33 cellular contexts compared by ENCODE assay signal in genomic region chr22:31911565-31912401, GRCh38. TPM values are rescaled to one million over a fixed set of nuclear protein-coding genes. Genes with fewer than 3 reads are reported as not detected.
A peak's percentile ranks its signal among the peaks of the same experiment; 100 is the strongest.
DNase-seq lines count a peak whose midpoint lies in the region; ATAC-seq, FAIRE-seq and TF ChIP-seq lines count a peak whose summit lies in the region.
"Had no signal": no experiment of that assay in that cellular context is flagged by ENCODE, and none has a peak within 500 bp of the region (broad histone marks: within the 10 kb centered on the region; RNA-seq: fewer than 3 reads in every experiment).

No MANE protein-coding gene starts in this region.

- H3K9me3 ChIP-seq in IMR-90 (ENCODE audit: control insufficient read depth, insufficient read depth, low read length) (no peaks in the 10 kb centered on the region), endothelial cell of umbilical vein (replicated peaks; ENCODE audit: control insufficient read depth, insufficient read depth, low read length) (no peaks in the 10 kb centered on the region), mucosa of descending colon (no peaks in the 10 kb centered on the region), OCI-LY7 (ENCODE audit: low read length) (no peaks in the 10 kb centered on the region)
- H3K9me3 ChIP-seq: HAP-1, heart left ventricle, right atrium auricular region, thyroid gland had no signal

- H2AFZ ChIP-seq in IMR-90 (replicated peaks; ENCODE audit: low read length, poor library complexity) (peak overlapping the region; percentile 47), endothelial cell of umbilical vein (ENCODE audit: low read depth, low read length) (no peak overlapping the region), OCI-LY7 (ENCODE audit: low read length) (no peak overlapping the region)
- H2AFZ ChIP-seq: neural progenitor cell, parathyroid adenoma, PC-9 had no signal

- H3K9ac ChIP-seq in IMR-90 (ENCODE audit: low read depth, low read length) (no peak overlapping the region), endothelial cell of umbilical vein (replicated peaks; ENCODE audit: extremely low read depth, insufficient read depth, low read length) (no peak overlapping the region)
- H3K9ac ChIP-seq: neural progenitor cell, parathyroid adenoma had no signal

- H3K4ac ChIP-seq in IMR-90 (ENCODE audit: low read depth, low read length): no peak overlapping the region

- no peak overlapping the region for H4K91ac ChIP-seq in IMR-90 (ENCODE audit: insufficient read depth, low read depth, low read length)

- peak; percentile 70 for FAIRE-seq in endothelial cell of umbilical vein (lab: Jason Lieb, UNC)

- intact Hi-C loops in IMR-90 (cut with micrococcal nuclease) (no loop called here), endothelial cell of umbilical vein (cut with micrococcal nuclease) (no loop called here), mucosa of descending colon (cut with DNase I, micrococcal nuclease) (no loop called here), OCI-LY7 (cut with micrococcal nuclease; ENCODE audit: unreplicated experiment) (no loop called here)
- intact Hi-C loops in activated CD4-positive, alpha-beta memory T cell treated with anti-CD3 and anti-CD28 coated beads for 36 hours (cut with micrococcal nuclease): no loop called here

- POLR2A ChIA-PET in IMR-90 (lab: Charles Lee; ENCODE audit: unreplicated experiment): interaction anchor here (0.5 kb wide), 1 partner anchor 190 kb away, joined by 3 read pairs; no protein-coding TSS in a partner anchor
- POLR2A ChIA-PET in endothelial cell of umbilical vein (lab: Charles Lee): no interaction called here
- POLR2A ChIA-PET in OCI-LY7 (lab: Charles Lee): no interaction called here
- POLR2A ChIA-PET in activated CD4-positive, alpha-beta memory T cell treated with anti-CD3 and anti-CD28 coated beads for 36 hours (lab: Charles Lee): no interaction called here

- dilution Hi-C loops in IMR-90 (cut with HindIII; ENCODE audit: low sequenced_read_pairs, unreplicated experiment): no loop called here
- dilution Hi-C loops in endothelial cell of umbilical vein (cut with MboI; ENCODE audit: extremely low pct_ligation_motif_present, low sequenced_read_pairs): no loop called here

- no peak for TF ChIP-seq POLR2A in IMR-90 (IDR thresholded peaks at IDR 0.05; ENCODE audit: low read depth, low read length)
- no peak for TF ChIP-seq POLR2A in endothelial cell of umbilical vein (IDR thresholded peaks at IDR 0.05; ENCODE audit: low read depth, low read length)

- no peak overlapping the region for H3K56ac ChIP-seq in IMR-90 (ENCODE audit: extremely low read depth, insufficient read depth, low read length)

- no peaks in the 10 kb centered on the region for H3K79me1 ChIP-seq in IMR-90 (ENCODE audit: low read depth in 1 of 2, low read length in 2 of 2)

- H4K5ac ChIP-seq in IMR-90 (ENCODE audit: low read depth, low read length): no peak overlapping the region

- no peak overlapping the region for H3K18ac ChIP-seq in IMR-90 (ENCODE audit: low read depth, low read length)

- WGBS in IMR-90 (ENCODE audit: extremely low coverage in 2 of 2, insufficient read length in 1 of 2), 2 experiments: no CpG with 5 or more reads among the region's 7 CpGs

- ATAC-seq in IMR-90 (ENCODE audit: low read depth) (peak; percentile 51), mucosa of descending colon (peak; percentile 94), HG03280 (IDR thresholded peaks at IDR 0.05; ENCODE audit: unreplicated experiment) (no peak)
- ATAC-seq: activated CD4-positive, CD25-positive, alpha-beta regulatory T cell treated with anti-CD3 and anti-CD28 coated beads, Interleukin-2, amount 50 U/mL, for 24 hours; activated naive CD8-positive, alpha-beta T cell treated with anti-CD3 and anti-CD28 coated beads, Interleukin-2, amount 50 U/mL, for 24 hours; activated T-cell treated with anti-CD3 and anti-CD28 coated beads, Interleukin-2, amount 50 U/mL, for 72 hours; heart left ventricle; T-helper 17 cell had no signal

- no peak overlapping the region for H2BK15ac ChIP-seq in IMR-90 (ENCODE audit: low read depth, low read length)

- no TSS peak for BruUV-seq in IMR-90 (replicated peaks; lab: Mats Ljungman, UMichigan)
- BruUV-seq in endothelial cell of umbilical vein (replicated peaks; lab: Mats Ljungman, UMichigan): no TSS peak
- BruUV-seq in OCI-LY7 (replicated peaks; lab: Mats Ljungman, UMichigan): no TSS peak

- in situ Hi-C loops in IMR-90 (cut with MboI; ENCODE audit: low sequenced_read_pairs): no loop called here

- H3K79me2 ChIP-seq in endothelial cell of umbilical vein (ENCODE audit: control insufficient read depth, insufficient read depth, low read length) (no peaks in the 10 kb centered on the region), OCI-LY7 (ENCODE audit: insufficient read depth, low read depth, low read length) (no peaks in the 10 kb centered on the region)
- H3K79me2 ChIP-seq: parathyroid adenoma had no signal

- H3K4me3 Mint-ChIP-seq in activated CD4-positive, alpha-beta memory T cell treated with anti-CD3 and anti-CD28 coated beads for 36 hours: no peak overlapping the region
- H3K4me3 Mint-ChIP-seq: activated naive CD8-positive, alpha-beta T cell treated with anti-CD3 and anti-CD28 coated beads, Interleukin-2, amount 50 U/mL, for 24 hours; activated T-cell treated with anti-CD3 and anti-CD28 coated beads, Interleukin-2, amount 50 U/mL, for 72 hours; dendritic cell treated with granulocyte-macrophage colony-stimulating factor and Interleukin-4, amounts not matched to agents 40 ng/mL and 50 ng/mL, for 4 days; neural progenitor cell; T-helper 17 cell had no signal

- H2AK5ac ChIP-seq in IMR-90 (ENCODE audit: low read depth, low read length): no peak overlapping the region

- no peak overlapping the region for H4K8ac ChIP-seq in IMR-90 (ENCODE audit: low read depth in 2 of 2, low read length in 2 of 2)

- peak; percentile 25 for DNase-seq in IMR-90
- DNase-seq in endothelial cell of umbilical vein (ENCODE audit: low read depth, low spot score): no peak
- DNase-seq in mucosa of descending colon: peak in 2 of 3 donors; percentile 51 to 52
- DNase-seq in NCI-H526 treated with DMSO at 0.1 percent for 48 hours (lab: John Stamatoyannopoulos, UW): no peak
- DNase-seq in OCI-LY7 (ENCODE audit: low spot score): no peak
- DNase-seq in activated CD4-positive, alpha-beta memory T cell treated with anti-CD3 and anti-CD28 coated beads for 36 hours: no peak
- DNase-seq: activated CD4-positive, alpha-beta T cell treated with anti-CD3 and anti-CD28 coated beads, Interleukin-2, amount 50 U/mL, for 4 hours; activated naive CD8-positive, alpha-beta T cell treated with anti-CD3 and anti-CD28 coated beads, Interleukin-2, amount 50 U/mL, for 24 hours; activated T-cell treated with anti-CD3 and anti-CD28 coated beads, Interleukin-2, amount 50 U/mL, for 72 hours; central memory CD4-positive, alpha-beta T cell; COR-L47; DMS79; foreskin melanocyte; GDM1; heart left ventricle; kidney glomerular epithelial cell; NCI-H1417; NCI-H2029; NCI-H524 treated with DMSO at 0.1 percent for 48 hours; SHP77; stimulated activated CD4-positive, alpha-beta T cell treated with anti-CD3 and anti-CD28 coated beads, Interleukin-1b, Interleukin-23, amount 100 ng/mL, for 48 hours; T-helper 17 cell; thyroid gland had no signal

- H3K4me1 ChIP-seq in IMR-90 (ENCODE audit: control insufficient read depth, insufficient read depth, low read length) (peaks cover 4% of the 10 kb centered on the region; the same call in 1 of the 2 replicates), endothelial cell of umbilical vein (ENCODE audit: control insufficient read depth, extremely low read depth, insufficient read depth, low read length) (peaks cover 3% of the 10 kb centered on the region), mucosa of descending colon (ENCODE audit: low read depth) (peaks cover 11% of the 10 kb centered on the region), OCI-LY7 (ENCODE audit: insufficient read depth, low read length, poor library complexity, severe bottlenecking) (peaks cover 2% of the 10 kb centered on the region)
- H3K4me1 ChIP-seq: HAP-1, neural progenitor cell, parathyroid adenoma, right atrium auricular region, thyroid gland had no signal

- 0 out of 2 replicates have a peak overlapping the region, but pooled peaks have one; percentile 28 for H3K14ac ChIP-seq in IMR-90 (replicated peaks; ENCODE audit: low read depth, low read length)

- H4K20me1 ChIP-seq in IMR-90 (ENCODE audit: insufficient read depth, low read length) (no peaks in the 10 kb centered on the region), endothelial cell of umbilical vein (replicated peaks; ENCODE audit: control insufficient read depth, extremely low read depth, insufficient read depth, low read length) (no peaks in the 10 kb centered on the region), OCI-LY7 (ENCODE audit: insufficient read depth, low read length) (no peaks in the 10 kb centered on the region)

- no peaks in the 10 kb centered on the region for H3K9me2 ChIP-seq in OCI-LY7 (ENCODE audit: insufficient read depth, low read length)

- no peak overlapping the region for H2BK5ac ChIP-seq in IMR-90 (ENCODE audit: low read depth, low read length, poor library complexity, severe bottlenecking)

- no peaks in the 10 kb centered on the region for H3K27me3 Mint-ChIP-seq in activated CD4-positive, alpha-beta memory T cell treated with anti-CD3 and anti-CD28 coated beads for 36 hours
- H3K27me3 Mint-ChIP-seq: activated naive CD8-positive, alpha-beta T cell treated with anti-CD3 and anti-CD28 coated beads, Interleukin-2, amount 50 U/mL, for 24 hours; dendritic cell treated with granulocyte-macrophage colony-stimulating factor and Interleukin-4, amounts not matched to agents 40 ng/mL and 50 ng/mL, for 4 days; T-helper 17 cell had no signal

- peaks cover 10% of the 10 kb centered on the region for H3K36me3 Mint-ChIP-seq in activated CD4-positive, alpha-beta memory T cell treated with anti-CD3 and anti-CD28 coated beads for 36 hours

- no peak overlapping the region for H2BK20ac ChIP-seq in IMR-90 (ENCODE audit: low read depth, low read length)

- H3K4me2 ChIP-seq in IMR-90 (ENCODE audit: low read depth, low read length): no peak overlapping the region
- H3K4me2 ChIP-seq in endothelial cell of umbilical vein (ENCODE audit: insufficient read depth, low read length): no peak overlapping the region
- H3K4me2 ChIP-seq in OCI-LY7 (ENCODE audit: low read length): no peak overlapping the region
- H3K4me2 ChIP-seq: neural progenitor cell, PC-9 had no signal

- no peak overlapping the region for H3K4me3 ChIP-seq in IMR-90 (ENCODE audit: insufficient read depth, low read depth, low read length)
- no peak overlapping the region for H3K4me3 ChIP-seq in endothelial cell of umbilical vein (replicated peaks in 1 of 3; ENCODE audit: insufficient read depth in 1 of 3, low read depth in 1 of 3, low read length in 3 of 3)
- no peak overlapping the region for H3K4me3 ChIP-seq in mucosa of descending colon
- H3K4me3 ChIP-seq in OCI-LY7 (ENCODE audit: low read depth, low read length, poor library complexity, severe bottlenecking): no peak overlapping the region
- H3K4me3 ChIP-seq: HAP-1, heart left ventricle, lung, neural progenitor cell, PC-9, right atrium auricular region, thyroid gland had no signal

- no peak overlapping the region for H3K27ac ChIP-seq in IMR-90 (ENCODE audit: insufficient read depth, low read length)
- H3K27ac ChIP-seq in endothelial cell of umbilical vein (ENCODE audit: insufficient read depth, low read depth, low read length): no peak overlapping the region
- no peak overlapping the region for H3K27ac ChIP-seq in OCI-LY7 (ENCODE audit: low read depth, low read length, poor library complexity, severe bottlenecking)
- H3K27ac ChIP-seq: C4-2B, heart left ventricle, neural progenitor cell, parathyroid adenoma, PC-9, right atrium auricular region, thyroid gland had no signal

- H3K27ac Mint-ChIP-seq in activated CD4-positive, alpha-beta memory T cell treated with anti-CD3 and anti-CD28 coated beads for 36 hours: no peak overlapping the region
- H3K27ac Mint-ChIP-seq: activated naive CD8-positive, alpha-beta T cell treated with anti-CD3 and anti-CD28 coated beads, Interleukin-2, amount 50 U/mL, for 24 hours; activated T-cell treated with anti-CD3 and anti-CD28 coated beads, Interleukin-2, amount 50 U/mL, for 72 hours; dendritic cell treated with granulocyte-macrophage colony-stimulating factor and Interleukin-4, amounts not matched to agents 40 ng/mL and 50 ng/mL, for 4 days; neural progenitor cell; T-helper 17 cell had no signal

- H2BK120ac ChIP-seq in IMR-90 (ENCODE audit: low read depth, low read length): no peak overlapping the region

- H3K27me3 ChIP-seq in IMR-90 (ENCODE audit: control insufficient read depth, insufficient read depth, low read length) (no peaks in the 10 kb centered on the region), endothelial cell of umbilical vein (ENCODE audit: control insufficient read depth in 2 of 2, insufficient read depth in 2 of 2, low read length in 2 of 2) (no peaks in the 10 kb centered on the region)
- H3K27me3 ChIP-seq: heart left ventricle, neural progenitor cell, right atrium auricular region, thyroid gland had no signal

- H3K9me1 ChIP-seq in IMR-90 (ENCODE audit: insufficient read depth, low read length) (peaks cover 10% of the 10 kb centered on the region), endothelial cell of umbilical vein (replicated peaks; ENCODE audit: control insufficient read depth, extremely low read depth, insufficient read depth, low read length) (no peaks in the 10 kb centered on the region)

- TF ChIP-seq RAD21 in IMR-90 (IDR thresholded peaks at IDR 0.05; ENCODE audit: low read length): no peak

- CTCF ChIA-PET in IMR-90 (lab: Yijun Ruan, JAX): no interaction called here
- CTCF ChIA-PET in endothelial cell of umbilical vein (lab: Charles Lee): interaction anchor here (1.4 kb wide), 1 partner anchor 8 kb away, joined by 3 read pairs; no protein-coding TSS in a partner anchor
- CTCF ChIA-PET in OCI-LY7 (lab: Charles Lee; ENCODE audit: unreplicated experiment): no interaction called here
- CTCF ChIA-PET in activated CD4-positive, alpha-beta memory T cell treated with anti-CD3 and anti-CD28 coated beads for 36 hours (lab: Charles Lee): interaction anchor here (0.7 kb wide), 1 partner anchor 58 kb away, joined by 4 read pairs; no protein-coding TSS in a partner anchor

- H3K36me3 ChIP-seq in IMR-90 (ENCODE audit: control insufficient read depth, insufficient read depth, low read length) (peaks cover 3% of the 10 kb centered on the region; the same call in 1 of the 2 replicates), endothelial cell of umbilical vein (ENCODE audit: control insufficient read depth in 2 of 2, extremely low read depth in 1 of 2, insufficient read depth in 2 of 2, low read length in 2 of 2) (no peaks in the 10 kb centered on the region), mucosa of descending colon (ENCODE audit: low read depth) (no peaks in the 10 kb centered on the region), OCI-LY7 (ENCODE audit: insufficient read depth, low read length) (peaks cover 11% of the 10 kb centered on the region)
- H3K36me3 ChIP-seq: HAP-1, neural progenitor cell, right atrium auricular region, thyroid gland had no signal

- H3K9me3 Mint-ChIP-seq in activated CD4-positive, alpha-beta memory T cell treated with anti-CD3 and anti-CD28 coated beads for 36 hours: no peaks in the 10 kb centered on the region
- H3K9me3 Mint-ChIP-seq: activated naive CD8-positive, alpha-beta T cell treated with anti-CD3 and anti-CD28 coated beads, Interleukin-2, amount 50 U/mL, for 24 hours; activated T-cell treated with anti-CD3 and anti-CD28 coated beads, Interleukin-2, amount 50 U/mL, for 72 hours; dendritic cell treated with granulocyte-macrophage colony-stimulating factor and Interleukin-4, amounts not matched to agents 40 ng/mL and 50 ng/mL, for 4 days; neural progenitor cell had no signal

- no peak overlapping the region for H3K23ac ChIP-seq in IMR-90 (ENCODE audit: low read depth, low read length)

- TF ChIP-seq CTCF in IMR-90 (conservative IDR thresholded peaks at IDR 0.05; ENCODE audit: low read depth, low read length) (no peak), endothelial cell of umbilical vein (IDR thresholded peaks at IDR 0.05; ENCODE audit: extremely low read depth in 1 of 2, insufficient read depth in 1 of 2, low read depth in 1 of 2, low read length in 2 of 2) (no peak), mucosa of descending colon (IDR thresholded peaks at IDR 0.05) (no peak), OCI-LY7 (conservative IDR thresholded peaks at IDR 0.05; ENCODE audit: low read length) (no peak)

- H2AK9ac ChIP-seq in IMR-90 (replicated peaks; ENCODE audit: low read depth, low read length, poor library complexity): peak overlapping the region; percentile 5

- peaks cover 2% of the 10 kb centered on the region for H3K4me1 Mint-ChIP-seq in activated CD4-positive, alpha-beta memory T cell treated with anti-CD3 and anti-CD28 coated beads for 36 hours (ENCODE audit: low read depth)
- H3K4me1 Mint-ChIP-seq: activated naive CD8-positive, alpha-beta T cell treated with anti-CD3 and anti-CD28 coated beads, Interleukin-2, amount 50 U/mL, for 24 hours; T-helper 17 cell had no signal

RNA-seq across cellular contexts. Expression of gene YWHAH, which starts 32.6 kb away (rescaled TPM):
- total RNA-seq in IMR-90 (2012; rRNA removed) (173 and 186 TPM in 2 replicates), endothelial cell of umbilical vein (170 and 182 TPM in 2 replicates), mucosa of descending colon (100 to 1,000 TPM; 140 to 162 (median 149) TPM), OCI-LY7 (2022) (145 and 155 TPM in 2 replicates)
- polyA plus RNA-seq in IMR-90 (2012; rRNA removed) (131 and 147 TPM in 2 replicates), endothelial cell of umbilical vein (72.2 and 73.6 TPM in 2 replicates)
- polyA plus RNA-seq in IMR-90 (2012; cell fraction: cytosol; rRNA removed): 72.8 and 87.1 TPM in 2 replicates
- polyA plus RNA-seq in IMR-90 (2012; cell fraction: nucleus; rRNA removed; ENCODE audit: low replicate concordance): 30.7 and 43.3 TPM in 2 replicates
- 117 and 139 TPM in 2 replicates for polyA plus RNA-seq in endothelial cell of umbilical vein (2011; cell fraction: cytosol; rRNA removed)
- polyA plus RNA-seq in endothelial cell of umbilical vein (2011; cell fraction: nucleus; rRNA removed): 52.4 and 59.2 TPM in 2 replicates
- polyA plus RNA-seq in endothelial cell of umbilical vein (2012): 121 and 190 TPM in 2 replicates
- 41.5 and 43.3 TPM in 2 replicates for polyA minus RNA-seq in endothelial cell of umbilical vein
- polyA minus RNA-seq in endothelial cell of umbilical vein (2011; cell fraction: cytosol; rRNA and poly(A)+ RNA removed): 26.1 TPM
- 14.1 and 20.4 TPM in 2 replicates for polyA minus RNA-seq in endothelial cell of umbilical vein (2011; cell fraction: nucleus; rRNA and poly(A)+ RNA removed)
- total RNA-seq in OCI-LY7 (2014; rRNA removed; shearing (Covaris generic)): 103 and 113 TPM in 2 replicates
- total RNA-seq in activated CD4-positive, alpha-beta memory T cell treated with anti-CD3 and anti-CD28 coated beads for 36 hours: 100 to 1,000 TPM; 137 to 142 TPM

Comparison
In these comparisons a context has a peak if more than half of its experiments do, and no peak if none do; other contexts are left out.
1. DNase-seq: peak in IMR-90 (single experiment) and mucosa of descending colon (2 of 3); none in endothelial cell of umbilical vein (single experiment), NCI-H526 treated with DMSO at 0.1 percent for 48 hours (single experiment), OCI-LY7 (single experiment) and activated CD4-positive, alpha-beta memory T cell treated with anti-CD3 and anti-CD28 coated beads for 36 hours (single experiment).
2. CTCF ChIA-PET loops: an anchor here in endothelial cell of umbilical vein (1.4 kb wide) and activated CD4-positive, alpha-beta memory T cell treated with anti-CD3 and anti-CD28 coated beads for 36 hours (0.7 kb wide); none called in IMR-90 and OCI-LY7.